ENCODE assay signal across 20 cellular contexts in the genomic region with DNA sequence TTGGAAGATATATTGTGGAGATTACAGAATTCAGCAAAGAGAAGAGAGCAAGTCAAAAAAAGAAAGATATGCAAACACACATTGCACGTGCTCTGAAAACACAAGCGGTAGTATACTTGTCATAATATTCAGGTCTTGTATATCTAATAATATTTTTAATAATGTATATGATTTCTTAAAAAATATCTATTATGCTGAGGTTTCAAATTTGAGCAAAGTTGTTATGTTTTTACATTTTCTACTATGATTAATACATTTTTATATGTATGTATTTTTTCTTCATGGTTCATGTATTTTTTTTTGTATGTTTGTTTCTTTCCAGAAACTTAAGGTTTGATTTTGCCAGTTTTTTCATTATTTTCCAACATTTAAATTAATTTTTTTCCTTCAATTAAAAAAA.
"Had no signal": no experiment of that assay in that cellular context is flagged by ENCODE, and none has a peak within 500 bp of the region (broad histone marks: within the 10 kb centered on the region; RNA-seq: fewer than 3 reads in every experiment).

No MANE protein-coding gene starts in this region.

- H3K4me1 ChIP-seq: left ventricle myocardium inferior, right atrium auricular region, sigmoid colon, spleen, tibial nerve, uterus had no signal

- FAIRE-seq: small intestine had no signal

- H3K36me3 ChIP-seq: left ventricle myocardium inferior, ovary, right atrium auricular region, sigmoid colon, spleen, tibial nerve, uterus had no signal

- H3K27me3 ChIP-seq: ovary, right atrium auricular region, sigmoid colon, spleen, tibial nerve, uterus had no signal

- H3K9me3 ChIP-seq: ovary, sigmoid colon, uterus had no signal

- H3K27ac ChIP-seq: left ventricle myocardium inferior, ovary, right atrium auricular region, sigmoid colon, spleen, tibial nerve, uterus had no signal

- H3K4me3 ChIP-seq: left ventricle myocardium inferior, mucosa of descending colon, ovary, right atrium auricular region, sigmoid colon, spleen, tibial nerve, uterus had no signal

- ATAC-seq: mucosa of descending colon; naive thymus-derived CD4-positive, alpha-beta T cell; natural killer cell treated with Interleukin-12 subunit alpha and Interleukin-12 subunit beta and Interleukin-15 and Interleukin-18, amount 100 ng/mL, for 72 hours; stimulated activated memory B cell treated with anti-CD40 and anti-IgM and Interleukin-4, amounts not matched to agents 10 μg/mL and 1 μg/mL and 100 μg/mL, for 72 hours; stimulated activated naive CD8-positive, alpha-beta T cell treated with anti-CD3 and anti-CD28 coated beads, Interleukin-15, amount 100 ng/mL, for 72 hours had no signal

- DNase-seq: hypothalamus; immature natural killer cell; left ventricle myocardium inferior; midbrain; mucosa of descending colon; naive thymus-derived CD4-positive, alpha-beta T cell; ovary; sigmoid colon; small intestine; spleen; stimulated activated CD4-positive, alpha-beta T cell treated with anti-CD3 and anti-CD28 coated beads, Interleukin-4, amount 100 ng/mL, for 4 hours; stimulated activated CD8-positive, alpha-beta memory T cell treated with anti-CD3 and anti-CD28 coated beads, Interleukin-4, amount 100 ng/mL, for 48 hours; stimulated activated naive CD4-positive, alpha-beta T cell treated with Interleukin-2 at 50 U/mL for 16 hours; stimulated activated naive CD8-positive, alpha-beta T cell treated with anti-CD3 and anti-CD28 coated beads, Interleukin-15, amount 100 ng/mL, for 72 hours; substantia nigra; uterus had no signal
